Comparison of ENCODE assay signal across 23 cellular contexts in genomic region chr4:152896819-152897218, GRCh38. TPM values are rescaled to one million over a fixed set of nuclear protein-coding genes. Genes with fewer than 3 reads are reported as not detected.
DNase-seq lines count a peak whose midpoint lies in the region; ATAC-seq, FAIRE-seq and TF ChIP-seq lines count a peak whose summit lies in the region.
"Had no signal": no experiment of that assay in that cellular context is flagged by ENCODE, and none has a peak within 500 bp of the region (broad histone marks: within the 10 kb centered on the region; RNA-seq: fewer than 3 reads in every experiment).

No MANE protein-coding gene starts in this region.

- no peaks in the 10 kb centered on the region for H3K36me3 ChIP-seq in astrocyte (ENCODE audit: insufficient read depth, low read length)
- no peaks in the 10 kb centered on the region for H3K36me3 ChIP-seq in osteoblast (ENCODE audit: insufficient read depth, low read length)
- H3K36me3 ChIP-seq: HAP-1, right atrium auricular region had no signal

- H3K4me3 Mint-ChIP-seq in astrocyte (ENCODE audit: unreplicated experiment) = no peak overlapping the region
- H3K4me3 Mint-ChIP-seq: activated naive CD8-positive, alpha-beta T cell treated with anti-CD3 and anti-CD28 coated beads for 36 hours; activated T-helper 1 cell treated with anti-CD3 and anti-CD28 coated beads, Interleukin-12 subunit alpha, Interleukin-12 subunit beta, Interleukin-2, Interleukin-4 antibody, amounts not matched to agents 30 ng/mL and 10 ng/mL and 1 ng/mL, durations not matched to agents 14 hours and 24 hours and 36 hours; stimulated activated naive B cell treated with anti-CD40 and anti-IgM and Interleukin-4, amounts not matched to agents 10 μg/mL and 1 μg/mL and 100 μg/mL, for 72 hours had no signal

- DNase-seq in DMS 273 (lab: John Stamatoyannopoulos, UW; ENCODE audit: unreplicated experiment) = peak; percentile 22
- no peak for DNase-seq in DMS 273 treated with DMSO at 0.1 percent for 48 hours (lab: John Stamatoyannopoulos, UW)
- peak; percentile 1 for DNase-seq in NCI-H2171 (lab: John Stamatoyannopoulos, UW)
- DNase-seq in astrocyte (ENCODE audit: low read depth) = peak; percentile 15
- DNase-seq in osteoblast (ENCODE audit: insufficient read length, low spot score, missing footprints) = peak; percentile 32
- DNase-seq in NCI-H2081 (lab: John Stamatoyannopoulos, UW) = no peak
- DNase-seq in SK-N-DZ (ENCODE audit: low spot score) = no peak
- DNase-seq: activated CD8-positive, alpha-beta memory T cell treated with anti-CD3 and anti-CD28 coated beads for 24 hours; activated naive CD8-positive, alpha-beta T cell treated with anti-CD3 and anti-CD28 coated beads for 36 hours; heart left ventricle; NCI-H1417; SHP77; stimulated activated naive B cell treated with anti-CD40 and anti-IgM and Interleukin-4, amounts not matched to agents 10 μg/mL and 1 μg/mL and 100 μg/mL, for 72 hours; T-helper 2 cell; tibial artery had no signal

- peaks cover 8% of the 10 kb centered on the region for H3K4me1 ChIP-seq in astrocyte (ENCODE audit: insufficient read depth, low read length)
- peaks cover 9% of the 10 kb centered on the region for H3K4me1 ChIP-seq in osteoblast (ENCODE audit: insufficient read depth, low read length)
- H3K4me1 ChIP-seq: HAP-1, right atrium auricular region, tibial artery had no signal

- no peaks in the 10 kb centered on the region for H3K27me3 Mint-ChIP-seq in astrocyte (ENCODE audit: low read depth, unreplicated experiment)
- H3K27me3 Mint-ChIP-seq: activated naive CD8-positive, alpha-beta T cell treated with anti-CD3 and anti-CD28 coated beads for 36 hours; stimulated activated naive B cell treated with anti-CD40 and anti-IgM and Interleukin-4, amounts not matched to agents 10 μg/mL and 1 μg/mL and 100 μg/mL, for 72 hours had no signal

- H3K4me3 ChIP-seq in astrocyte (ENCODE audit: insufficient read depth, low read depth, low read length) (no peak overlapping the region), osteoblast (ENCODE audit: insufficient read depth, low read length) (no peak overlapping the region)
- H3K4me3 ChIP-seq: HAP-1, heart left ventricle, right atrium auricular region, tibial artery had no signal

- H3K4me2 ChIP-seq in astrocyte (ENCODE audit: low read length) (no peak overlapping the region), osteoblast (ENCODE audit: insufficient read depth, low read length) (no peak overlapping the region)

- H3K27ac Mint-ChIP-seq in astrocyte (ENCODE audit: unreplicated experiment) = no peak overlapping the region
- H3K27ac Mint-ChIP-seq: activated naive CD8-positive, alpha-beta T cell treated with anti-CD3 and anti-CD28 coated beads for 36 hours; activated T-helper 1 cell treated with anti-CD3 and anti-CD28 coated beads, Interleukin-12 subunit alpha, Interleukin-12 subunit beta, Interleukin-2, Interleukin-4 antibody, amounts not matched to agents 30 ng/mL and 10 ng/mL and 1 ng/mL, durations not matched to agents 14 hours and 24 hours and 36 hours; stimulated activated naive B cell treated with anti-CD40 and anti-IgM and Interleukin-4, amounts not matched to agents 10 μg/mL and 1 μg/mL and 100 μg/mL, for 72 hours had no signal

- H3K36me3 Mint-ChIP-seq in astrocyte (ENCODE audit: low read depth, unreplicated experiment) = peaks cover 7% of the 10 kb centered on the region

- H3K9me3 ChIP-seq in astrocyte (ENCODE audit: insufficient read depth, low read depth, low read length) = no peaks in the 10 kb centered on the region
- H3K9me3 ChIP-seq in osteoblast (ENCODE audit: low read depth, low read length) = no peaks in the 10 kb centered on the region
- H3K9me3 ChIP-seq: HAP-1, heart left ventricle, right atrium auricular region, tibial artery had no signal

- H3K4me1 Mint-ChIP-seq in astrocyte (ENCODE audit: low read depth, unreplicated experiment) = peaks cover 5% of the 10 kb centered on the region
- H3K4me1 Mint-ChIP-seq: stimulated activated naive B cell treated with anti-CD40 and anti-IgM and Interleukin-4, amounts not matched to agents 10 μg/mL and 1 μg/mL and 100 μg/mL, for 72 hours had no signal

- no peak for TF ChIP-seq CTCF in astrocyte (IDR thresholded peaks at IDR 0.05; ENCODE audit: insufficient read depth, low read depth, low read length)
- no peak for TF ChIP-seq CTCF in osteoblast (IDR thresholded peaks at IDR 0.05; ENCODE audit: extremely low read depth, low read depth, low read length)

- no peaks in the 10 kb centered on the region for H3K9me3 Mint-ChIP-seq in astrocyte (ENCODE audit: unreplicated experiment)
- H3K9me3 Mint-ChIP-seq: activated naive CD8-positive, alpha-beta T cell treated with anti-CD3 and anti-CD28 coated beads for 36 hours; activated T-helper 1 cell treated with anti-CD3 and anti-CD28 coated beads, Interleukin-12 subunit alpha, Interleukin-12 subunit beta, Interleukin-2, Interleukin-4 antibody, amounts not matched to agents 30 ng/mL and 10 ng/mL and 1 ng/mL, durations not matched to agents 14 hours and 24 hours and 36 hours; stimulated activated naive B cell treated with anti-CD40 and anti-IgM and Interleukin-4, amounts not matched to agents 10 μg/mL and 1 μg/mL and 100 μg/mL, for 72 hours had no signal

- no peak overlapping the region for H3K27ac ChIP-seq in astrocyte (ENCODE audit: low read depth, low read length)
- no peak overlapping the region for H3K27ac ChIP-seq in osteoblast (ENCODE audit: low read depth, low read length)
- H3K27ac ChIP-seq: 22Rv1, heart left ventricle, right atrium auricular region, tibial artery had no signal

- H4K20me1 ChIP-seq in astrocyte (ENCODE audit: insufficient read depth, low read length) (peaks cover 7% of the 10 kb centered on the region), osteoblast (ENCODE audit: insufficient read depth, low read length) (no peaks in the 10 kb centered on the region)

- no peak overlapping the region for H2AFZ ChIP-seq in astrocyte (ENCODE audit: low read depth, low read length)
- no peak overlapping the region for H2AFZ ChIP-seq in osteoblast (ENCODE audit: low read length)

- H3K79me2 ChIP-seq in astrocyte (ENCODE audit: insufficient read depth, low read length) = no peaks in the 10 kb centered on the region
- H3K79me2 ChIP-seq in osteoblast (ENCODE audit: insufficient read depth, low read length) = no peaks in the 10 kb centered on the region

- no peak for FAIRE-seq in astrocyte (lab: Jason Lieb, UNC)
- FAIRE-seq: GM18507 had no signal

- H3K27me3 ChIP-seq in astrocyte (ENCODE audit: insufficient read depth, low read length) (no peaks in the 10 kb centered on the region), osteoblast (ENCODE audit: insufficient read depth, low read length) (no peaks in the 10 kb centered on the region)
- H3K27me3 ChIP-seq: heart left ventricle, right atrium auricular region, tibial artery had no signal

- ATAC-seq in GM19328 (IDR thresholded peaks at IDR 0.05; ENCODE audit: unreplicated experiment) = no peak
- ATAC-seq: activated CD4-positive, CD25-positive, alpha-beta regulatory T cell treated with anti-CD3 and anti-CD28 coated beads, Interleukin-2, amount 50 U/mL, for 24 hours; esophagus mucosa; heart left ventricle; stimulated activated naive B cell treated with anti-CD40 and anti-IgM and Interleukin-4, amounts not matched to agents 10 μg/mL and 1 μg/mL and 100 μg/mL, for 72 hours had no signal

- no peak overlapping the region for H3K9ac ChIP-seq in astrocyte (ENCODE audit: low read length)

RNA-seq across cellular contexts. Expression of gene FHDC1, which starts 39.3 kb away (rescaled TPM):
- total RNA-seq in astrocyte = 1.5 and 1.7 TPM in 2 replicates
- 0.29 and 0.36 TPM in 2 replicates for total RNA-seq in osteoblast
- 1.0 TPM in 2 replicates for polyA plus RNA-seq in SK-N-DZ (2014; cell fraction: cytosol; rRNA removed)
- polyA plus RNA-seq in SK-N-DZ (2014; cell fraction: nucleus; rRNA removed) = 1.6 and 2.4 TPM in 2 replicates

Comparison
In these comparisons a context has a peak if more than half of its experiments do, and no peak if none do; other contexts are left out.
1. DNase-seq: peak in DMS 273 (single experiment), NCI-H2171 (single experiment), astrocyte (single experiment) and osteoblast (single experiment); none in DMS 273 treated with DMSO at 0.1 percent for 48 hours (single experiment), NCI-H2081 (0 of 2) and SK-N-DZ (single experiment).